In the genomic region with DNA sequence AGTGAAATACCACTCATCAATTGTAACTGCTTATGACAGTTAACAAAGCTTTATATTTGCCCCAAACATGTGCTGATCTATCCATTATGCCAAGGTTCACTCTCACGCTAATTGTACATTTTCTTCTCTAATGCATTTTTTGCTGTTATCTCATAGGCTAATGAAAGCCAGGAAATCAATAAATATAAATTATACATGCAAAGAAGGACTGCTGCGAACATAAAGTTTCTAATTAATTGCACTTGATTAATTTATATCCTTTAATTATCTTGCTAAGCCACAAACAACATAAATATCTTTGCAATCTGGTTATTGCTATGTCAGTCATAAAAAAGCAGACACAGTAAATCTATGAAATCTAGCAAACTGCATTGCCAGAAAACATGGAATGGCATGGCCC, we compare ENCODE assay signal across 18 cellular contexts.
"Had no signal": no experiment of that assay in that cellular context is flagged by ENCODE, and none has a peak within 500 bp of the region (broad histone marks: within the 10 kb centered on the region; RNA-seq: fewer than 3 reads in every experiment).

No MANE protein-coding gene starts in this region.

- DNase-seq: dermis blood vessel endothelial cell; dorsolateral prefrontal cortex; effector CD4-positive, alpha-beta T cell; effector memory CD4-positive, alpha-beta T cell; foreskin keratinocyte; head of caudate nucleus; heart right ventricle; hippocampal formation; left cardiac atrium; left lung; left ventricle myocardium superior; lower lobe of right lung; mesenchymal stem cell; mucosa of descending colon had no signal

- H3K9me3 Mint-ChIP-seq: mesothelial cell of epicardium had no signal

- H3K27ac ChIP-seq: coronary artery, dorsolateral prefrontal cortex, esophagus muscularis mucosa, foreskin keratinocyte, gastroesophageal sphincter, heart right ventricle, left lung, lower lobe of right lung had no signal

- H3K36me3 Mint-ChIP-seq: mesothelial cell of epicardium had no signal

- H3K27me3 ChIP-seq: left lung had no signal

- H3K27ac Mint-ChIP-seq: mesothelial cell of epicardium had no signal

- ATAC-seq: foreskin keratinocyte, gastroesophageal sphincter, heart right ventricle, left cardiac atrium, left lung, left ventricle myocardium superior, lower lobe of right lung, mucosa of descending colon had no signal

- H3K4me3 ChIP-seq: coronary artery, dorsolateral prefrontal cortex, esophagus muscularis mucosa, gastroesophageal sphincter, heart right ventricle, left lung, lower lobe of right lung, mucosa of descending colon had no signal

- H3K4me1 ChIP-seq: esophagus muscularis mucosa, foreskin keratinocyte, gastroesophageal sphincter, heart right ventricle, left lung, lower lobe of right lung had no signal

- H3K9me3 ChIP-seq: esophagus muscularis mucosa, gastroesophageal sphincter, heart right ventricle, left lung, lower lobe of right lung, mucosa of descending colon had no signal

- H3K36me3 ChIP-seq: esophagus muscularis mucosa, gastroesophageal sphincter, heart right ventricle, left lung, lower lobe of right lung had no signal

- H3K4me3 Mint-ChIP-seq: mesothelial cell of epicardium had no signal
